ENCODE assay signal across 15 cellular contexts in genomic region chr1:84991097-84991890, GRCh38. TPM values are rescaled to one million over a fixed set of nuclear protein-coding genes. Genes with fewer than 3 reads are reported as not detected.
A peak's percentile ranks its signal among the peaks of the same experiment; 100 is the strongest.
DNase-seq lines count a peak whose midpoint lies in the region; ATAC-seq, FAIRE-seq and TF ChIP-seq lines count a peak whose summit lies in the region.
"Had no signal": no experiment of that assay in that cellular context is flagged by ENCODE, and none has a peak within 500 bp of the region (broad histone marks: within the 10 kb centered on the region; RNA-seq: fewer than 3 reads in every experiment).

No MANE protein-coding gene starts in this region.

- ATAC-seq in HG03432 (IDR thresholded peaks at IDR 0.05; ENCODE audit: unreplicated experiment) = peak; percentile 40
- ATAC-seq: left cardiac atrium had no signal

- H3K27ac Mint-ChIP-seq in activated CD4-positive, alpha-beta memory T cell treated with anti-CD3 and anti-CD28 coated beads for 36 hours = peak overlapping the region; percentile 79

- no peaks in the 10 kb centered on the region for H3K27me3 Mint-ChIP-seq in activated CD4-positive, alpha-beta memory T cell treated with anti-CD3 and anti-CD28 coated beads for 36 hours

- no peaks in the 10 kb centered on the region for H3K9me3 Mint-ChIP-seq in activated CD4-positive, alpha-beta memory T cell treated with anti-CD3 and anti-CD28 coated beads for 36 hours

- peaks cover 48% of the 10 kb centered on the region for H3K4me1 Mint-ChIP-seq in activated CD4-positive, alpha-beta memory T cell treated with anti-CD3 and anti-CD28 coated beads for 36 hours (ENCODE audit: low read depth)

- no peak for TF ChIP-seq POLR2A in Peyer's patch (IDR thresholded peaks at IDR 0.05)

- DNase-seq in GM12864 (ENCODE audit: low read depth) (no peak), GM19239 (ENCODE audit: insufficient read length, low spot score) (no peak), Peyer's patch (no peak)
- DNase-seq in activated CD4-positive, alpha-beta memory T cell treated with anti-CD3 and anti-CD28 coated beads for 36 hours = no peak
- DNase-seq in stimulated activated naive CD4-positive, alpha-beta T cell (lab: John Stamatoyannopoulos, UW) = no peak
- no peak for DNase-seq in activated effector memory CD4-positive, alpha-beta T cell treated with anti-CD3 and anti-CD28 coated beads, Interleukin-2, amount 50 U/mL, for 16 hours
- DNase-seq in effector memory CD4-positive, alpha-beta T cell = no peak
- DNase-seq: Caco-2; left cardiac atrium; NCI-H1436; ovary; stimulated activated CD4-positive, alpha-beta T cell treated with anti-CD3 and anti-CD28 coated beads, Interleukin-2, amount 100 ng/mL, for 24 hours; upper lobe of left lung had no signal

- H3K36me3 ChIP-seq in Peyer's patch = no peaks in the 10 kb centered on the region
- H3K36me3 ChIP-seq in effector memory CD4-positive, alpha-beta T cell (ENCODE audit: control insufficient read depth, insufficient read depth, low read length) = no peaks in the 10 kb centered on the region
- H3K36me3 ChIP-seq: ovary, upper lobe of left lung had no signal

- FAIRE-seq in GM19239 (lab: Jason Lieb, UNC) = peak; percentile 94
- FAIRE-seq: bronchial epithelial cell had no signal

- H3K27ac ChIP-seq in Peyer's patch = no peak overlapping the region
- H3K27ac ChIP-seq in effector memory CD4-positive, alpha-beta T cell (ENCODE audit: insufficient read depth, low read length, poor library complexity, severe bottlenecking) = no peak overlapping the region
- H3K27ac ChIP-seq: ovary, upper lobe of left lung had no signal

- TF ChIP-seq CTCF in GM12864 (IDR thresholded peaks at IDR 0.05; ENCODE audit: low read depth, low read length, missing control alignments) (no peak), Peyer's patch (IDR thresholded peaks at IDR 0.05) (no peak)

- no peaks in the 10 kb centered on the region for H3K27me3 ChIP-seq in Peyer's patch
- peaks cover 7% of the 10 kb centered on the region for H3K27me3 ChIP-seq in effector memory CD4-positive, alpha-beta T cell (replicated peaks; ENCODE audit: control insufficient read depth, insufficient read depth, low read length, poor library complexity, severe bottlenecking)
- H3K27me3 ChIP-seq: ovary, upper lobe of left lung had no signal

- H3K4me3 ChIP-seq in GM12864 (ENCODE audit: low read depth, low read length) = peak overlapping the region; percentile 5; the same call in 1 of the 2 replicates
- no peak overlapping the region for H3K4me3 ChIP-seq in Peyer's patch
- H3K4me3 ChIP-seq in effector memory CD4-positive, alpha-beta T cell (ENCODE audit: insufficient read depth, low read depth, low read length, poor library complexity, severe bottlenecking) = no peak overlapping the region
- H3K4me3 ChIP-seq: ovary, upper lobe of left lung had no signal

- POLR2A ChIA-PET in activated CD4-positive, alpha-beta memory T cell treated with anti-CD3 and anti-CD28 coated beads for 36 hours (lab: Charles Lee) = interaction anchor here (1.0 to 1.6 kb wide), 3 partner anchors 19 to 32 kb away, joined by 5 to 8 read pairs (median 6); no protein-coding TSS in a partner anchor

- peak overlapping the region; percentile 44 for H3K4me3 Mint-ChIP-seq in activated CD4-positive, alpha-beta memory T cell treated with anti-CD3 and anti-CD28 coated beads for 36 hours

- H3K9me3 ChIP-seq in Peyer's patch = no peaks in the 10 kb centered on the region
- no peaks in the 10 kb centered on the region for H3K9me3 ChIP-seq in effector memory CD4-positive, alpha-beta T cell (ENCODE audit: control insufficient read depth, low read length)
- H3K9me3 ChIP-seq: Caco-2, ovary, upper lobe of left lung had no signal

- CTCF ChIA-PET in activated CD4-positive, alpha-beta memory T cell treated with anti-CD3 and anti-CD28 coated beads for 36 hours (lab: Charles Lee) = interaction anchor here (0.6 to 2.9 kb wide), 5 partner anchors 19 to 268 kb away, joined by 3 to 16 read pairs (median 6); partner anchors contain the start of gene C1orf52

- H3K4me1 ChIP-seq in Peyer's patch = peaks cover 0 to 3% (median 0%) of the 10 kb centered on the region in 4 donors
- no peaks in the 10 kb centered on the region for H3K4me1 ChIP-seq in effector memory CD4-positive, alpha-beta T cell (ENCODE audit: control insufficient read depth, insufficient read depth, low read length, poor library complexity, severe bottlenecking)
- H3K4me1 ChIP-seq: Caco-2, upper lobe of left lung had no signal

- intact Hi-C loops in activated CD4-positive, alpha-beta memory T cell treated with anti-CD3 and anti-CD28 coated beads for 36 hours (cut with micrococcal nuclease) = loop anchor here (1.0 kb wide), 2 partner anchors 21 to 46 kb away; no protein-coding TSS in a partner anchor

- H3K36me3 Mint-ChIP-seq in activated CD4-positive, alpha-beta memory T cell treated with anti-CD3 and anti-CD28 coated beads for 36 hours = peaks cover 22% of the 10 kb centered on the region

RNA-seq across cellular contexts. Expression of gene MCOLN2, which starts 5.6 kb away (rescaled TPM):
- 10 to 100 TPM; 42.1 to 43.2 TPM for total RNA-seq in activated CD4-positive, alpha-beta memory T cell treated with anti-CD3 and anti-CD28 coated beads for 36 hours
- total RNA-seq in Peyer's patch = 10 to 100 TPM in 1 of 4 donors, 1 to 10 TPM in 3; 1.7 to 62.7 (median 5.2) TPM
- total RNA-seq: Caco-2 had no signal

RNA-seq across cellular contexts. Expression of gene MCOLN3, which starts 57.0 kb away (rescaled TPM):
- under 1 TPM; 0.22 to 0.62 TPM for total RNA-seq in activated CD4-positive, alpha-beta memory T cell treated with anti-CD3 and anti-CD28 coated beads for 36 hours
- 10 to 100 TPM in 1 of 4 donors, 1 to 10 TPM in 3; 1.8 to 21.3 (median 2.8) TPM for total RNA-seq in Peyer's patch
